7 cellular contexts compared by ENCODE assay signal in the genomic region with DNA sequence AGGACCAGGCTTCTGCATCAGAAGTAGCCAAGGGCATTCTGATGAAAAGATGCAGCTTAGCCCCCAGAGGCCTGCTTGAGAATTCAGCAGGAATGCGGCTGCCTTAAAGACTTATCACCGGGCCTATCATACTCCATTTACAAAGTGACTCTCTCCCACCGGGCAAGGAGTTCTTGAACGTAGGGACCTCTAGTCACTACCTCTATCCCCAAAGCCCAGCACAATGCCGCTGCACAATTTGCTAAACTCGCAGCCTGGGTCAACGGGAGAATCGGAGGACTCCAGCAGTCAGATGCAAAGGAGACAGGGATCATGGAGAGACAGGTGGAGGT.
DNase-seq lines count a peak whose midpoint lies in the region; ATAC-seq lines count a peak whose summit lies in the region.

No MANE protein-coding gene starts in this region.

- peak overlapping the region; percentile 96 for H3K27ac ChIP-seq in muscle layer of duodenum (ENCODE audit: low read length)

- DNase-seq in OCI-M1 (lab: John Stamatoyannopoulos, UW) (peak; percentile 60), HK-2 (ENCODE audit: unreplicated experiment) (no peak), GDM1 (lab: John Stamatoyannopoulos, UW) (no peak)

- H3K27me3 ChIP-seq in endocrine pancreas (ENCODE audit: control insufficient read depth, insufficient read depth, low read length) (no peaks in the 10 kb centered on the region), muscle layer of duodenum (ENCODE audit: low read depth, low read length) (no peaks in the 10 kb centered on the region)

- no peaks in the 10 kb centered on the region for H3K9me3 ChIP-seq in endocrine pancreas (ENCODE audit: control insufficient read depth, low read length)
- no peaks in the 10 kb centered on the region for H3K9me3 ChIP-seq in muscle layer of duodenum (ENCODE audit: control insufficient read depth in 1 of 2, low read length in 2 of 2)

- H3K9ac ChIP-seq in endocrine pancreas (ENCODE audit: control insufficient read depth, insufficient read depth, low read length): peak overlapping the region; percentile 93

- ATAC-seq in GM18867 (IDR thresholded peaks at IDR 0.05; ENCODE audit: unreplicated experiment) (peak; percentile 18), HG02642 (IDR thresholded peaks at IDR 0.05; ENCODE audit: poor library complexity, unreplicated experiment) (peak; percentile 17)

- H3K4me3 ChIP-seq in endocrine pancreas (ENCODE audit: control insufficient read depth, insufficient read depth, low read length): peak overlapping the region; percentile 85
- H3K4me3 ChIP-seq in muscle layer of duodenum (ENCODE audit: low read depth in 1 of 2, low read length in 2 of 2): peak overlapping the region; percentile 91 to 100

- no peaks in the 10 kb centered on the region for H3K4me1 ChIP-seq in endocrine pancreas (ENCODE audit: control insufficient read depth, insufficient read depth, low read length)
- peaks cover 8 to 27% of the 10 kb centered on the region in 2 donors for H3K4me1 ChIP-seq in muscle layer of duodenum (ENCODE audit: control insufficient read depth in 1 of 2, insufficient read depth in 2 of 2, low read length in 2 of 2)

- H3K36me3 ChIP-seq in endocrine pancreas (ENCODE audit: control insufficient read depth, insufficient read depth, low read length) (no peaks in the 10 kb centered on the region), muscle layer of duodenum (ENCODE audit: control insufficient read depth in 1 of 2, insufficient read depth in 2 of 2, low read length in 2 of 2) (peaks cover 10 to 16% of the 10 kb centered on the region in 2 donors)
